In genomic region chr6:73079611-73079955, GRCh38 we compare ENCODE assay signal across 15 cellular contexts.
DNase-seq lines count a peak whose midpoint lies in the region; ATAC-seq and TF ChIP-seq lines count a peak whose summit lies in the region.
"Had no signal": no experiment of that assay in that cellular context is flagged by ENCODE, and none has a peak within 500 bp of the region (broad histone marks: within the 10 kb centered on the region; RNA-seq: fewer than 3 reads in every experiment).

No MANE protein-coding gene starts in this region.

- H3K27ac ChIP-seq in Panc1 (ENCODE audit: low read length) (peak overlapping the region; percentile 71), smooth muscle cell (ENCODE audit: low read depth) (peak overlapping the region; percentile 84)
- H3K27ac ChIP-seq: sigmoid colon had no signal

- WGBS in smooth muscle cell (ENCODE audit: low lambda C conversion rate) = 12% methylated on average over 3 of the region's 3 CpGs

- H3K9ac ChIP-seq in smooth muscle cell (ENCODE audit: low read depth) = no peak overlapping the region

- H3K27me3 ChIP-seq in Panc1 (ENCODE audit: control insufficient read depth, insufficient read depth, low read length) (no peaks in the 10 kb centered on the region), smooth muscle cell (ENCODE audit: low read depth) (no peaks in the 10 kb centered on the region)
- H3K27me3 ChIP-seq: sigmoid colon had no signal

- H3K9me3 ChIP-seq in Panc1 (ENCODE audit: control insufficient read depth, insufficient read depth, low read depth, low read length) (no peaks in the 10 kb centered on the region), smooth muscle cell (replicated peaks; ENCODE audit: low read depth) (no peaks in the 10 kb centered on the region)
- H3K9me3 ChIP-seq: sigmoid colon had no signal

- in situ Hi-C loops in Panc1 (cut with HindIII; ENCODE audit: low pct_unique_long_range_greater_than_20kb, low sequenced_read_pairs) = no loop called here

- H3F3A ChIP-seq in smooth muscle cell (ENCODE audit: low read depth) = peaks cover 17% of the 10 kb centered on the region

- no peaks in the 10 kb centered on the region for H3K79me2 ChIP-seq in smooth muscle cell (ENCODE audit: low read depth)

- no peak overlapping the region for H3K4me3 ChIP-seq in Panc1 (ENCODE audit: low read depth in 2 of 2, low read length in 2 of 2)
- H3K4me3 ChIP-seq in smooth muscle cell = no peak overlapping the region
- H3K4me3 ChIP-seq: sigmoid colon had no signal

- POLR2A ChIA-PET in Panc1 (lab: Charles Lee) = interaction anchor here (0.6 kb wide), 1 partner anchor 171 kb away, joined by 3 read pairs; no protein-coding TSS in a partner anchor

- DNase-seq in GM04503 (ENCODE audit: low read depth) = peak; percentile 51
- DNase-seq in Panc1 (ENCODE audit: low read depth, low spot score) = peak; percentile 80
- DNase-seq in epidermal melanocyte (ENCODE audit: insufficient read length, low spot score) = peak; percentile 16
- DNase-seq in smooth muscle cell (lab: John Stamatoyannopoulos, UW; ENCODE audit: unreplicated experiment) = no peak
- no peak for DNase-seq in amniotic stem cell (lab: John Stamatoyannopoulos, UW)
- no peak for DNase-seq in activated naive CD4-positive, alpha-beta T cell treated with anti-CD3 and anti-CD28 coated beads, Interleukin-2, amount 50 U/mL, for 16 hours
- DNase-seq: cortex of kidney; glutamatergic neuron; H7; naive thymus-derived CD4-positive, alpha-beta T cell; NCI-H1105; NCI-H510A; sigmoid colon had no signal

- TF ChIP-seq CTCF in Panc1 (IDR thresholded peaks at IDR 0.05) = no peak
- no peak for TF ChIP-seq CTCF in smooth muscle cell (IDR thresholded peaks at IDR 0.05; ENCODE audit: borderline replicate concordance, insufficient read depth, poor library complexity, severe bottlenecking)

- H3K36me3 ChIP-seq in Panc1 (ENCODE audit: control insufficient read depth, insufficient read depth, low read length) = no peaks in the 10 kb centered on the region
- no peaks in the 10 kb centered on the region for H3K36me3 ChIP-seq in smooth muscle cell (ENCODE audit: low read depth)
- H3K36me3 ChIP-seq: sigmoid colon had no signal

- BruUV-seq in Panc1 (replicated peaks; lab: Mats Ljungman, UMichigan) = no TSS peak

- peak; percentile 88 for ATAC-seq in Panc1
- ATAC-seq in GM18868 (IDR thresholded peaks at IDR 0.05; ENCODE audit: unreplicated experiment) = no peak
- ATAC-seq: naive thymus-derived CD4-positive, alpha-beta T cell; Right ventricle myocardium inferior had no signal

- peaks cover 19% of the 10 kb centered on the region for H3K4me1 ChIP-seq in Panc1 (ENCODE audit: control insufficient read depth, insufficient read depth, low read length)
- H3K4me1 ChIP-seq in smooth muscle cell (ENCODE audit: low read depth) = peaks cover 13% of the 10 kb centered on the region
- H3K4me1 ChIP-seq: sigmoid colon had no signal

- peak overlapping the region; percentile 81 for H3K4me2 ChIP-seq in smooth muscle cell

- intact Hi-C loops in Panc1 (cut with micrococcal nuclease; ENCODE audit: unreplicated experiment) = no loop called here

- no peaks in the 10 kb centered on the region for H4K20me1 ChIP-seq in smooth muscle cell (ENCODE audit: low read depth)

- no peak overlapping the region for H2AFZ ChIP-seq in smooth muscle cell (ENCODE audit: low read depth)

- CTCF ChIA-PET in Panc1 (lab: Charles Lee) = no interaction called here

Comparison
In these comparisons a context has a peak if more than half of its experiments do, and no peak if none do; other contexts are left out.
1. DNase-seq: peak in GM04503 (single experiment), Panc1 (single experiment) and epidermal melanocyte (single experiment); none in smooth muscle cell (single experiment), amniotic stem cell (single experiment) and activated naive CD4-positive, alpha-beta T cell treated with anti-CD3 and anti-CD28 coated beads, Interleukin-2, amount 50 U/mL, for 16 hours (single experiment).